In the genomic region with DNA sequence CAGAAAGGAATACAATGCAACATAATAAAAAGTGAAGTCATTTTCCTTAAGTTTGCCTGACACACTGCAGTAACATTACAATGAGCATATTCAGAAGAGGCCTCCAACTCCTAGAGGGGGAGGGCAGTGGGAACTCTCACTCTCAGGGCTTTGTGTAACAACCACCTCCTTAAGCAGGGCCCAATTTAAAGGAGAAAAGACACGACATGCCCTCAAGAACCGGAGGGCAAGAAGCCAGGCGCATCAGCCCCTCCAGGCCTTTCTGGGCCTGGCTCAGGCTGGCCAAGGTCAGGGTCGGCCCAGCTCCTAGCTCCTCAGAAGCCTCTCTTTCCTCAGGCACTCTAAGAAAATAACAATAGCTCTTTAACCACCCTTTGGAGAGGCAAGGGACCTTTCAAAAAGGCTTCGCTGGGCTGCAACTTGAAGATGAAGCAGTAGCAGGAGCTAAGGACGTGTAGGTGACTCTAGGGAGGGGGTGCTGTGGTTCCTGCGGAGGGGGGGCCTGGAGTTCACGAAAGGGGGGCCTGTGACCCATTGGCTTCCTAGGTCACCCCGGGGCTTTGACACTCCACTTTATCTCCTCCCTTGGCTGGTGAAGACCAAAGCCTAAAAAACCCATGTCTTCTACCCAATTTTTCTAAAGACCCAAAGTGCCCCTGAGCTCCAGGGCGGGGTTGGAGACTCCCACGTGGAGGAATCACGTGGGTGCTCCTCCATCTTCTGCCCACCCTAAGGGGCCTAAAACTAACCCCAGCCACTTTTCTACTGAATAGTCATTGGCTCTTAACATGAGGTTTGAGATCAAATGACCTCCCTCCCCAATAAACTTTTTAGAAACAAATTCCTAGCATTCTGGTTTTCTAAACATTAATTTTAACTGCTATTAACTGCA, we compare ENCODE assay signal across 13 cellular contexts. TPM values are rescaled to one million over a fixed set of nuclear protein-coding genes. Genes with fewer than 3 reads are reported as not detected.
DNase-seq lines count a peak whose midpoint lies in the region; ATAC-seq, FAIRE-seq and TF ChIP-seq lines count a peak whose summit lies in the region.
"Had no signal": no experiment of that assay in that cellular context is flagged by ENCODE, and none has a peak within 500 bp of the region (broad histone marks: within the 10 kb centered on the region; RNA-seq: fewer than 3 reads in every experiment).

No MANE protein-coding gene starts in this region.

- H3K27ac Mint-ChIP-seq in neural crest cell (ENCODE audit: unreplicated experiment) = peak overlapping the region; percentile 51
- H3K27ac Mint-ChIP-seq: stimulated activated effector memory CD8-positive, alpha-beta T cell treated with anti-CD3 and anti-CD28 coated beads, Interleukin-12 subunit alpha, Interleukin-12 subunit beta, amount 100 ng/mL, for 72 hours had no signal

- H3K27me3 ChIP-seq in bronchial epithelial cell (ENCODE audit: control insufficient read depth, insufficient read depth, low read length) (no peaks in the 10 kb centered on the region), right cardiac atrium (ENCODE audit: control insufficient read depth, insufficient read depth) (no peaks in the 10 kb centered on the region)
- H3K27me3 ChIP-seq: SJSA1 had no signal

- H3K4me3 ChIP-seq in bronchial epithelial cell (ENCODE audit: low read depth, low read length) = no peak overlapping the region
- H3K4me3 ChIP-seq in right cardiac atrium (ENCODE audit: low read length) = no peak overlapping the region
- H3K4me3 ChIP-seq: SJSA1 had no signal

- intact Hi-C loops in right cardiac atrium (cut with DNase I) = loop anchor here in 2 of 4 donors (5.0 to 10.0 kb wide), 2 partner anchors 33 to 194 kb away; no protein-coding TSS in a partner anchor

- TF ChIP-seq CTCF in bronchial epithelial cell (IDR thresholded peaks at IDR 0.05; ENCODE audit: insufficient read depth, low read length, severe bottlenecking) (no peak), neural crest cell (conservative IDR thresholded peaks at IDR 0.05) (no peak)

- no peak overlapping the region for H3K27ac ChIP-seq in right cardiac atrium (ENCODE audit: low read length)
- H3K27ac ChIP-seq: SJSA1 had no signal

- DNase-seq in EH (ENCODE audit: low read depth) (peak; percentile 42), M059J (ENCODE audit: low read depth) (peak; percentile 27), bronchial epithelial cell (ENCODE audit: low read depth) (peak; percentile 48), neural crest cell (ENCODE audit: low read depth, low spot score) (no peak), NCI-H2196 treated with DMSO at 0.1 percent for 48 hours (lab: John Stamatoyannopoulos, UW; ENCODE audit: unreplicated experiment) (no peak), T-helper 1 cell (no peak), right cardiac atrium (no peak)
- DNase-seq: NCI-H2029; stimulated activated CD4-positive, alpha-beta T cell treated with anti-CD3 and anti-CD28 coated beads, Interleukin-12 subunit alpha, Interleukin-12 subunit beta, amount 100 ng/mL, for 4 hours had no signal

- H3K4me1 Mint-ChIP-seq in neural crest cell = peaks cover 94% of the 10 kb centered on the region

- no peaks in the 10 kb centered on the region for H3K9me3 ChIP-seq in right cardiac atrium (ENCODE audit: control insufficient read depth, low read length)
- H3K9me3 ChIP-seq: SJSA1 had no signal

- no peak for ATAC-seq in right cardiac atrium
- no peak for ATAC-seq in HG03139 (IDR thresholded peaks at IDR 0.05; ENCODE audit: unreplicated experiment)
- ATAC-seq: stimulated activated effector memory CD8-positive, alpha-beta T cell treated with anti-CD3 and anti-CD28 coated beads, Interleukin-12 subunit alpha, Interleukin-12 subunit beta, amount 100 ng/mL, for 72 hours had no signal

- H3K36me3 ChIP-seq in bronchial epithelial cell (ENCODE audit: control insufficient read depth, insufficient read depth, low read length) = peaks cover 11% of the 10 kb centered on the region

- 66% methylated on average over 12 of the region's 12 CpGs for WGBS in right cardiac atrium

- H3K36me3 Mint-ChIP-seq in neural crest cell (ENCODE audit: low read depth) = peaks cover 8% of the 10 kb centered on the region

- H3K4me3 Mint-ChIP-seq in neural crest cell = peak overlapping the region; percentile 70
- H3K4me3 Mint-ChIP-seq: central memory CD8-positive, alpha-beta T cell; stimulated activated effector memory CD8-positive, alpha-beta T cell treated with anti-CD3 and anti-CD28 coated beads, Interleukin-12 subunit alpha, Interleukin-12 subunit beta, amount 100 ng/mL, for 72 hours had no signal

- H3K4me1 ChIP-seq in right cardiac atrium (ENCODE audit: control insufficient read depth, insufficient read depth, low read length) = peaks cover 16% of the 10 kb centered on the region

- no peaks in the 10 kb centered on the region for H3K9me3 Mint-ChIP-seq in neural crest cell
- H3K9me3 Mint-ChIP-seq: central memory CD8-positive, alpha-beta T cell; stimulated activated effector memory CD8-positive, alpha-beta T cell treated with anti-CD3 and anti-CD28 coated beads, Interleukin-12 subunit alpha, Interleukin-12 subunit beta, amount 100 ng/mL, for 72 hours had no signal

- H3K27me3 Mint-ChIP-seq in neural crest cell (ENCODE audit: low read depth) = no peaks in the 10 kb centered on the region
- H3K27me3 Mint-ChIP-seq: central memory CD8-positive, alpha-beta T cell had no signal

- no peak for FAIRE-seq in bronchial epithelial cell (lab: Jason Lieb, UNC)

RNA-seq across cellular contexts. Expression of a gene that starts 13.3 kb away (rescaled TPM):
- 10.0 and 16.9 TPM in 2 replicates for total RNA-seq in M059J (2014; rRNA removed; shearing (Covaris generic))
- total RNA-seq in bronchial epithelial cell = 4.2 and 9.0 TPM in 2 replicates
- 16.8 and 18.6 TPM in 2 replicates for total RNA-seq in neural crest cell
- total RNA-seq in right cardiac atrium = 10 to 100 TPM; 17.9 to 25.4 (median 20.0) TPM
- 8.2 TPM for polyA plus RNA-seq in right cardiac atrium

Comparison
In these comparisons a context has a peak if more than half of its experiments do, and no peak if none do; other contexts are left out.
1. DNase-seq: peak in EH (single experiment), M059J (single experiment) and bronchial epithelial cell (single experiment); none in neural crest cell (single experiment), NCI-H2196 treated with DMSO at 0.1 percent for 48 hours (single experiment), T-helper 1 cell (0 of 5) and right cardiac atrium (0 of 3).